12 cellular contexts compared by ENCODE assay signal in genomic region chr1:226671268-226671667, GRCh38.
DNase-seq lines count a peak whose midpoint lies in the region; ATAC-seq and TF ChIP-seq lines count a peak whose summit lies in the region.
"Had no signal": no experiment of that assay in that cellular context is flagged by ENCODE, and none has a peak within 500 bp of the region (broad histone marks: within the 10 kb centered on the region; RNA-seq: fewer than 3 reads in every experiment).

No MANE protein-coding gene starts in this region.

- CTCF ChIA-PET in activated naive CD4-positive, alpha-beta T cell treated with anti-CD3 and anti-CD28 coated beads, Interleukin-2, amount 10 ng/mL, durations not matched to agents 7 days and 5 days (lab: Charles Lee), result interaction anchor here (1.5 kb wide), 1 partner anchor 10 kb away, joined by 3 read pairs; no protein-coding TSS in a partner anchor
- CTCF ChIA-PET in PC-9 (lab: Charles Lee), result no interaction called here

- TF ChIP-seq CTCF in PC-9 (conservative IDR thresholded peaks at IDR 0.05), result no peak

- H3K36me3 ChIP-seq in stomach smooth muscle (ENCODE audit: control insufficient read depth in 2 of 2, insufficient read depth in 2 of 2, low read length in 2 of 2) (peaks cover 0 to 2% of the 10 kb centered on the region in 2 donors), PC-9 (ENCODE audit: low read depth) (no peaks in the 10 kb centered on the region)
- H3K36me3 ChIP-seq: BE2C, cardiac muscle cell had no signal

- H3K4me1 ChIP-seq in stomach smooth muscle (ENCODE audit: control insufficient read depth, insufficient read depth, low read length) (peaks cover 59% of the 10 kb centered on the region), PC-9 (replicated peaks; ENCODE audit: insufficient read depth) (peaks cover 19% of the 10 kb centered on the region)
- H3K4me1 ChIP-seq: BE2C had no signal

- H2AFZ ChIP-seq in PC-9, result no peak overlapping the region

- H3K79me2 ChIP-seq in PC-9 (ENCODE audit: low read depth), result no peaks in the 10 kb centered on the region

- POLR2A ChIA-PET in PC-9 (lab: Charles Lee; ENCODE audit: unreplicated experiment), result no interaction called here

- BruUV-seq in PC-9 (replicated peaks; lab: Mats Ljungman, UMichigan), result no TSS peak

- H3K27ac ChIP-seq in stomach smooth muscle (ENCODE audit: low read length) (peak overlapping the region; percentile 25), PC-9 (no peak overlapping the region)
- H3K27ac ChIP-seq: cardiac muscle cell had no signal

- no peak overlapping the region for H3K9ac ChIP-seq in stomach smooth muscle (ENCODE audit: low read length in 2 of 2)

- ATAC-seq in central memory CD8-positive, alpha-beta T cell (replicated peaks; ENCODE audit: extremely low read depth, poor library complexity, severe bottlenecking), result no peak
- ATAC-seq in HG02759 (IDR thresholded peaks at IDR 0.05; ENCODE audit: unreplicated experiment), result no peak

- H3K27me3 ChIP-seq in stomach smooth muscle (ENCODE audit: control insufficient read depth in 1 of 2, insufficient read depth in 2 of 2, low read length in 2 of 2), result no peaks in the 10 kb centered on the region
- H3K27me3 ChIP-seq in PC-9 (ENCODE audit: insufficient read depth, low read depth), result no peaks in the 10 kb centered on the region
- H3K27me3 ChIP-seq: BE2C, cardiac muscle cell had no signal

- DNase-seq in activated naive CD4-positive, alpha-beta T cell treated with anti-CD3 and anti-CD28 coated beads, Interleukin-2, amount 10 ng/mL, durations not matched to agents 7 days and 5 days, result no peak
- no peak for DNase-seq in activated naive CD4-positive, alpha-beta T cell (lab: John Stamatoyannopoulos, UW)
- DNase-seq in NCI-H2081 treated with DMSO at 0.1 percent for 48 hours (lab: John Stamatoyannopoulos, UW), result peak; percentile 44
- no peak for DNase-seq in central memory CD8-positive, alpha-beta T cell (ENCODE audit: low spot score in 2 of 2)
- DNase-seq in PC-9, result no peak
- DNase-seq in amniotic stem cell (lab: John Stamatoyannopoulos, UW), result no peak
- DNase-seq: activated T-cell treated with anti-CD3 and anti-CD28 coated beads for 4 hours, BE2C, NCI-H1694 treated with DMSO at 0.1 percent for 48 hours had no signal

- no peak overlapping the region for H3K4me3 Mint-ChIP-seq in activated naive CD4-positive, alpha-beta T cell treated with anti-CD3 and anti-CD28 coated beads, Interleukin-2, amount 10 ng/mL, durations not matched to agents 7 days and 5 days
- H3K4me3 Mint-ChIP-seq in central memory CD8-positive, alpha-beta T cell, result peak overlapping the region; percentile 19

- H3K4me1 Mint-ChIP-seq in activated naive CD4-positive, alpha-beta T cell treated with anti-CD3 and anti-CD28 coated beads, Interleukin-2, amount 10 ng/mL, durations not matched to agents 7 days and 5 days, result peaks cover 83% of the 10 kb centered on the region
- H3K4me1 Mint-ChIP-seq in central memory CD8-positive, alpha-beta T cell, result peaks cover 74% of the 10 kb centered on the region

- H3K27me3 Mint-ChIP-seq in activated naive CD4-positive, alpha-beta T cell treated with anti-CD3 and anti-CD28 coated beads, Interleukin-2, amount 10 ng/mL, durations not matched to agents 7 days and 5 days, result no peaks in the 10 kb centered on the region
- H3K27me3 Mint-ChIP-seq in central memory CD8-positive, alpha-beta T cell, result no peaks in the 10 kb centered on the region

- H4K20me1 ChIP-seq in PC-9 (ENCODE audit: insufficient read depth), result no peaks in the 10 kb centered on the region

- peaks cover 55% of the 10 kb centered on the region for H3K36me3 Mint-ChIP-seq in activated naive CD4-positive, alpha-beta T cell treated with anti-CD3 and anti-CD28 coated beads, Interleukin-2, amount 10 ng/mL, durations not matched to agents 7 days and 5 days
- H3K36me3 Mint-ChIP-seq in central memory CD8-positive, alpha-beta T cell (ENCODE audit: insufficient read depth), result peaks cover 25% of the 10 kb centered on the region

- H3K4me2 ChIP-seq in PC-9, result no peak overlapping the region

- no peaks in the 10 kb centered on the region for H3K9me3 Mint-ChIP-seq in activated naive CD4-positive, alpha-beta T cell treated with anti-CD3 and anti-CD28 coated beads, Interleukin-2, amount 10 ng/mL, durations not matched to agents 7 days and 5 days
- H3K9me3 Mint-ChIP-seq in central memory CD8-positive, alpha-beta T cell, result no peaks in the 10 kb centered on the region

- no peaks in the 10 kb centered on the region for H3K9me2 ChIP-seq in PC-9 (ENCODE audit: insufficient read depth)

- peaks cover 8% of the 10 kb centered on the region; the same call in 1 of the 2 replicates for H3F3A ChIP-seq in PC-9 (ENCODE audit: insufficient read depth, low read depth)

- H3K4me3 ChIP-seq in stomach smooth muscle (ENCODE audit: low read length in 2 of 2) (no peak overlapping the region), PC-9 (no peak overlapping the region)
- H3K4me3 ChIP-seq: cardiac muscle cell had no signal

- no peaks in the 10 kb centered on the region for H3K9me3 ChIP-seq in stomach smooth muscle (ENCODE audit: control insufficient read depth in 2 of 2, low read length in 2 of 2)
- H3K9me3 ChIP-seq in PC-9 (ENCODE audit: insufficient read depth, low read depth), result no peaks in the 10 kb centered on the region
- H3K9me3 ChIP-seq: BE2C had no signal

- H3K27ac Mint-ChIP-seq in activated naive CD4-positive, alpha-beta T cell treated with anti-CD3 and anti-CD28 coated beads, Interleukin-2, amount 10 ng/mL, durations not matched to agents 7 days and 5 days, result peak overlapping the region; percentile 77
- H3K27ac Mint-ChIP-seq in central memory CD8-positive, alpha-beta T cell (ENCODE audit: low read depth), result peak overlapping the region; percentile 97

- intact Hi-C loops in PC-9 (cut with micrococcal nuclease; ENCODE audit: unreplicated experiment), result no loop called here
